ENCODE assay signal across 19 cellular contexts in genomic region chr2:69668598-69668997, GRCh38.
"Had no signal": no experiment of that assay in that cellular context is flagged by ENCODE, and none has a peak within 500 bp of the region (broad histone marks: within the 10 kb centered on the region; RNA-seq: fewer than 3 reads in every experiment).

No MANE protein-coding gene starts in this region.

- H3K27ac Mint-ChIP-seq: activated B cell treated with CpG ODN at 0.5 μM for 24 hours; activated CD4-positive, alpha-beta memory T cell treated with anti-CD3 and anti-CD28 coated beads for 36 hours; activated CD8-positive, alpha-beta memory T cell treated with anti-CD3 and anti-CD28 coated beads, Interleukin-2, amount 10 ng/mL, durations not matched to agents 7 days and 5 days; activated naive CD8-positive, alpha-beta T cell had no signal

- H3K27me3 ChIP-seq: body of pancreas, stomach, upper lobe of left lung had no signal

- FAIRE-seq: frontal cortex, TTC549 had no signal

- H3K9me3 Mint-ChIP-seq: effector memory CD8-positive, alpha-beta T cell had no signal

- H3K36me3 Mint-ChIP-seq: activated CD4-positive, alpha-beta memory T cell treated with anti-CD3 and anti-CD28 coated beads for 36 hours had no signal

- ATAC-seq: activated CD8-positive, alpha-beta memory T cell treated with anti-CD3 and anti-CD28 coated beads, Interleukin-2, amount 10 ng/mL, durations not matched to agents 7 days and 5 days; effector memory CD8-positive, alpha-beta T cell had no signal

- H3K36me3 ChIP-seq: left ventricle myocardium inferior, stomach, upper lobe of left lung had no signal

- H3K4me1 ChIP-seq: upper lobe of left lung had no signal

- DNase-seq: activated B cell treated with CpG ODN at 0.5 μM for 24 hours; activated CD4-positive, alpha-beta memory T cell treated with anti-CD3 and anti-CD28 coated beads for 36 hours; activated CD4-positive, alpha-beta T cell treated with anti-CD3 and anti-CD28 coated beads for 4 hours; activated CD8-positive, alpha-beta memory T cell treated with anti-CD3 and anti-CD28 coated beads, Interleukin-2, amount 10 ng/mL, durations not matched to agents 7 days and 5 days; amniotic stem cell; body of pancreas; effector memory CD8-positive, alpha-beta T cell; left ventricle myocardium inferior; naive B cell; retina; stimulated activated CD4-positive, alpha-beta T cell treated with anti-CD3 and anti-CD28 coated beads, Interleukin-15, amount 100 ng/mL, for 24 hours; stimulated activated CD4-positive, alpha-beta T cell treated with anti-CD3 and anti-CD28 coated beads, Interleukin-4, amount 100 ng/mL, for 1 hour; stomach; upper lobe of left lung had no signal

- H3K27me3 Mint-ChIP-seq: activated CD4-positive, alpha-beta memory T cell treated with anti-CD3 and anti-CD28 coated beads for 36 hours; activated CD8-positive, alpha-beta memory T cell treated with anti-CD3 and anti-CD28 coated beads, Interleukin-2, amount 10 ng/mL, durations not matched to agents 7 days and 5 days; activated naive CD8-positive, alpha-beta T cell; effector memory CD8-positive, alpha-beta T cell had no signal

- H3K9me3 ChIP-seq: body of pancreas, upper lobe of left lung had no signal

- H3K27ac ChIP-seq: skin epidermis, stomach, upper lobe of left lung had no signal

- H3K4me1 Mint-ChIP-seq: activated B cell treated with CpG ODN at 0.5 μM for 24 hours, naive B cell, neural crest cell had no signal

- H3K4me3 ChIP-seq: body of pancreas, left ventricle myocardium inferior, skin epidermis, stomach, upper lobe of left lung had no signal

- H3K4me3 Mint-ChIP-seq: activated B cell treated with CpG ODN at 0.5 μM for 24 hours; activated CD4-positive, alpha-beta memory T cell treated with anti-CD3 and anti-CD28 coated beads for 36 hours; activated CD8-positive, alpha-beta memory T cell treated with anti-CD3 and anti-CD28 coated beads, Interleukin-2, amount 10 ng/mL, durations not matched to agents 7 days and 5 days; activated naive CD8-positive, alpha-beta T cell; effector memory CD8-positive, alpha-beta T cell; naive B cell; neural crest cell had no signal
